25 cellular contexts compared by ENCODE assay signal in the genomic region with DNA sequence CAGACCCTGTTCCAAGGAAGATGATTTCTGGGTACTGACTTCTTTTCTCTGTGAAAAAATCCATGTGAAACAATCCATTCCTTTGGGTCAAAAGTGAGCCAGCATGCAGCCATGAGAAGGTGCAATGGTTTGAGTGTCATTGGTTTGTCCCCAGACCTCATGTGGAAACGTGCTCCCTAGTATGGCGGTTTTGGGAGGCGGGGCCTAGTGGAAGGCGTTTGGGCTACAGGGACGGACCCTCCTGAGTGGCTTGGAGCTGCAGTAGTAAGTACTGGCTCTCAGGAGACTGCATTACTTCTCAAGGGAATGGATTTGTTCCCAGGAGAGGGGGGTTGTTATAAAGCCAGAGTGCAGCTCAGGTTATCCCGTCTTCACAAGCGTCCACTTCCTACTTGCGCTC. TPM values are rescaled to one million over a fixed set of nuclear protein-coding genes. Genes with fewer than 3 reads are reported as not detected.
A peak's percentile ranks its signal among the peaks of the same experiment; 100 is the strongest.
DNase-seq lines count a peak whose midpoint lies in the region; FAIRE-seq and TF ChIP-seq lines count a peak whose summit lies in the region.
"Had no signal": no experiment of that assay in that cellular context is flagged by ENCODE, and none has a peak within 500 bp of the region (broad histone marks: within the 10 kb centered on the region; RNA-seq: fewer than 3 reads in every experiment).

No MANE protein-coding gene starts in this region.

- DNase-seq in activated effector memory CD4-positive, alpha-beta T cell treated with anti-CD3 and anti-CD28 coated beads, Interleukin-2, amount 50 U/mL, for 16 hours: peak; percentile 56
- no peak for DNase-seq in activated effector memory CD4-positive, alpha-beta T cell treated with Interleukin-2 at 50 U/mL for 16 hours
- peak; percentile 7 for DNase-seq in H7
- no peak for DNase-seq in endodermal cell
- no peak for DNase-seq in D721Med (ENCODE audit: insufficient read length, low spot score)
- DNase-seq: AML-193; Caco-2; Calu3; CD4-positive, alpha-beta T cell; CD8-positive, alpha-beta T cell; DMS 273 treated with DMSO at 0.1 percent for 48 hours; DMS153; DMS53; DMS79; DND-41; EL; GDM1 had no signal

- H3K9me3 Mint-ChIP-seq in endodermal cell: no peaks in the 10 kb centered on the region
- H3K9me3 Mint-ChIP-seq: CD4-positive, alpha-beta T cell; CD8-positive, alpha-beta T cell had no signal

- no peak overlapping the region for H3K27ac Mint-ChIP-seq in endodermal cell
- H3K27ac Mint-ChIP-seq: B cell; CD4-positive, alpha-beta T cell; CD8-positive, alpha-beta T cell had no signal

- no peaks in the 10 kb centered on the region for H3K9me3 ChIP-seq in endodermal cell (ENCODE audit: control insufficient read depth, low read length)
- H3K9me3 ChIP-seq: A549; BLaER1 treated with 17β-estradiol and CSF1 and Interleukin-3, amounts not matched to agents 10 nM and 100 nM; Caco-2 had no signal

- FAIRE-seq in D721Med (lab: Jason Lieb, UNC): no peak
- FAIRE-seq: A549, GM12878, GM12892, GM18507 had no signal

- H3K27me3 ChIP-seq in H7 (ENCODE audit: control insufficient read depth, insufficient read depth, low read length) (no peaks in the 10 kb centered on the region), endodermal cell (ENCODE audit: control insufficient read depth, insufficient read depth, low read length, poor library complexity, severe bottlenecking) (no peaks in the 10 kb centered on the region)
- H3K27me3 ChIP-seq: BLaER1 treated with 17β-estradiol and CSF1 and Interleukin-3, amounts not matched to agents 10 nM and 100 nM had no signal

- H3K9ac ChIP-seq in endodermal cell (ENCODE audit: extremely low read depth, low read length, poor library complexity, severe bottlenecking): no peak overlapping the region
- H3K9ac ChIP-seq: BLaER1 treated with 17β-estradiol and CSF1 and Interleukin-3, amounts not matched to agents 10 nM and 100 nM had no signal

- no peaks in the 10 kb centered on the region for H3K4me1 ChIP-seq in endodermal cell (ENCODE audit: control insufficient read depth, insufficient read depth, low read length)
- H3K4me1 ChIP-seq: A549, Caco-2 had no signal

- TF ChIP-seq CTCF in endodermal cell (conservative IDR thresholded peaks at IDR 0.05): no peak
- TF ChIP-seq CTCF in D721Med (IDR thresholded peaks at IDR 0.05; ENCODE audit: insufficient read depth, missing control alignments): no peak

- no peak overlapping the region for H3K4me3 Mint-ChIP-seq in endodermal cell
- H3K4me3 Mint-ChIP-seq: B cell; CD4-positive, alpha-beta T cell; CD8-positive, alpha-beta T cell had no signal

- peaks cover 56% of the 10 kb centered on the region for H3K36me3 Mint-ChIP-seq in endodermal cell (ENCODE audit: low read depth)

- H3K4me1 Mint-ChIP-seq in endodermal cell: no peaks in the 10 kb centered on the region
- H3K4me1 Mint-ChIP-seq: B cell had no signal

- no peaks in the 10 kb centered on the region for H3K27me3 Mint-ChIP-seq in endodermal cell (ENCODE audit: insufficient read depth)
- H3K27me3 Mint-ChIP-seq: B cell; CD4-positive, alpha-beta T cell had no signal

- H3K36me3 ChIP-seq in H7 (replicated peaks; ENCODE audit: control insufficient read depth, insufficient read depth, low read length) (peaks cover 74% of the 10 kb centered on the region), endodermal cell (ENCODE audit: control insufficient read depth, insufficient read depth, low read length) (peaks cover 91% of the 10 kb centered on the region)

- H3K4me3 ChIP-seq in H7 (ENCODE audit: insufficient read depth, low read depth, low read length) (no peak overlapping the region), endodermal cell (ENCODE audit: low read length) (no peak overlapping the region)
- H3K4me3 ChIP-seq: A549; BLaER1 treated with 17β-estradiol and CSF1 and Interleukin-3, amounts not matched to agents 10 nM and 100 nM; GM12878 had no signal

- peak overlapping the region; percentile 70 for H3K27ac ChIP-seq in endodermal cell (ENCODE audit: low read depth, low read length)
- H3K27ac ChIP-seq: 22Rv1; A549; BLaER1 treated with 17β-estradiol and CSF1 and Interleukin-3, amounts not matched to agents 10 nM and 100 nM; C4-2B had no signal

- 86 to 92% methylated on average over 7 to 8 of the region's 8 CpGs for WGBS in endodermal cell (ENCODE audit: insufficient coverage in 1 of 2, insufficient read length in 1 of 2), 2 experiments

RNA-seq across cellular contexts. Expression of a gene that starts 19.4 kb away (rescaled TPM):
- 120 and 125 TPM in 2 replicates for total RNA-seq in H7 (2014; rRNA removed; shearing (Covaris generic))
- 10 to 100 TPM; 66.8 to 77.1 TPM for total RNA-seq in endodermal cell
- polyA plus RNA-seq in endodermal cell (2013, experiment 1 of 2): 54.9 TPM
- 50.6 TPM for polyA plus RNA-seq in endodermal cell (2013, experiment 2 of 2)

Comparison
In these comparisons a context has a peak if more than half of its experiments do, and no peak if none do; other contexts are left out.
1. DNase-seq: peak in activated effector memory CD4-positive, alpha-beta T cell treated with anti-CD3 and anti-CD28 coated beads, Interleukin-2, amount 50 U/mL, for 16 hours (single experiment) and H7 (single experiment); none in activated effector memory CD4-positive, alpha-beta T cell treated with Interleukin-2 at 50 U/mL for 16 hours (single experiment), endodermal cell (single experiment) and D721Med (single experiment).